Comparison of ENCODE assay signal across 1 cellular context in the genomic region with DNA sequence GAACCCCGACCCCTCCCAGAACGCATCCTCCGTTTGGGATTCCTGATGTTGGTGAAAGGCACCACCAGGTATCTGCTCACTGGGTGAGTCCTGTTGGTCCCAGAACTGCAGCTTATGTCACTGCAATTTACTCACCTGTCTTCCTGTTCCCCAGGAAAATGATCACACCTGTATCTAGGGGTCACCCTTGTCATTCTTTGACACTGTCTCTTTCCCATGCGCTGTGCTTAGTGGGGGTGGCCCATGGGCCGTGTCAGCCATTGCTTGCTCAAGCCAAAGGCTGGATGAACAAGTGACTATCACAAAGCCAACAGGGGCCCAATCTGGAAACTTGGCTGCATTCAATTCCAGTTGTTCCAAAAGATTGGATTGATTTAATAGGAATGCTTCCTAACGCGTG.
TF ChIP-seq lines count a peak whose summit lies in the region.

No MANE protein-coding gene starts in this region.

TF ChIP-seq in IMR-90, 13 proteins besides CTCF, POLR2A, EP300 and RAD21 (continued from another document):
- TF ChIP-seq ELK1 (IDR thresholded peaks at IDR 0.05; ENCODE audit: borderline replicate concordance, low read depth, low read length) = no peak
- no peak for TF ChIP-seq CHD1 (IDR thresholded peaks at IDR 0.05; ENCODE audit: low read depth, low read length)
- TF ChIP-seq SMC3 (IDR thresholded peaks at IDR 0.05; ENCODE audit: low read depth, low read length) = no peak
- no peak for TF ChIP-seq FOS (IDR thresholded peaks at IDR 0.05; ENCODE audit: low read depth, low read length)
- no peak for TF ChIP-seq MAFK (IDR thresholded peaks at IDR 0.05; ENCODE audit: low read depth, low read length)
- no peak for TF ChIP-seq RCOR1 (IDR thresholded peaks at IDR 0.05; ENCODE audit: insufficient replicate concordance, low read length)
